Comparison of ENCODE assay signal across 2 cellular contexts in genomic region chr13:33185853-33186252, GRCh38.
TF ChIP-seq lines count a peak whose summit lies in the region.

No MANE protein-coding gene starts in this region.

TF ChIP-seq in SK-N-SH treated with all-trans-retinoic acid at 6 μM for 48 hours, 23 proteins besides CTCF, POLR2A, EP300 and RAD21 (continued from another document):
- TF ChIP-seq CREB5 (CRISPR knock-in tag; IDR thresholded peaks at IDR 0.05; ENCODE audit: low read depth) = no peak
- no peak for TF ChIP-seq PATZ1 (CRISPR knock-in tag; IDR thresholded peaks at IDR 0.05; ENCODE audit: borderline replicate concordance)
- no peak for TF ChIP-seq TSHZ2 (CRISPR knock-in tag; IDR thresholded peaks at IDR 0.05)
- no peak for TF ChIP-seq BACH2 (CRISPR knock-in tag; IDR thresholded peaks at IDR 0.05; ENCODE audit: borderline replicate concordance)
- TF ChIP-seq ZNF565 (CRISPR knock-in tag; conservative IDR thresholded peaks at IDR 0.05; ENCODE audit: low read depth) = no peak
- TF ChIP-seq ZFP30 (CRISPR knock-in tag; IDR thresholded peaks at IDR 0.05) = no peak
TF ChIP-seq in SK-N-SH treated with all-trans-retinoic acid at 6 μM for 48 hours: peak in this region for 0.

TF ChIP-seq in HepG2, 621 proteins besides CTCF, POLR2A, EP300 and RAD21 (continued from another document):
- no peak for TF ChIP-seq ZNF543 (CRISPR knock-in tag; IDR thresholded peaks at IDR 0.05)
- no peak for TF ChIP-seq GATAD2A (CRISPR knock-in tag; IDR thresholded peaks at IDR 0.05)
- TF ChIP-seq ZNF232 (CRISPR knock-in tag; IDR thresholded peaks at IDR 0.05; ENCODE audit: borderline replicate concordance) = no peak
- TF ChIP-seq ZBTB7B (CRISPR knock-in tag; IDR thresholded peaks at IDR 0.05) = no peak
- no peak for TF ChIP-seq TBP (CRISPR knock-in tag; IDR thresholded peaks at IDR 0.05)
- TF ChIP-seq ZMYM4 (CRISPR knock-in tag; IDR thresholded peaks at IDR 0.05) = no peak
- no peak for TF ChIP-seq CENPBD1 (CRISPR knock-in tag; IDR thresholded peaks at IDR 0.05; ENCODE audit: borderline replicate concordance, low read depth)
- TF ChIP-seq ZXDC (CRISPR knock-in tag; IDR thresholded peaks at IDR 0.05) = no peak
- no peak for TF ChIP-seq SRSF1 (optimal IDR thresholded peaks at IDR 0.05; ENCODE audit: low read depth, low read length)
- no peak for TF ChIP-seq BCL6 (CRISPR knock-in tag; IDR thresholded peaks at IDR 0.05)
- TF ChIP-seq SUZ12 (IDR thresholded peaks at IDR 0.05; ENCODE audit: low read depth, low read length) = no peak
- TF ChIP-seq ZBED4 (CRISPR knock-in tag; IDR thresholded peaks at IDR 0.05; ENCODE audit: borderline replicate concordance) = no peak
- no peak for TF ChIP-seq PITX1 (CRISPR knock-in tag; IDR thresholded peaks at IDR 0.05)
- no peak for TF ChIP-seq RFX5 (IDR thresholded peaks at IDR 0.05; ENCODE audit: low read depth, low read length)
- TF ChIP-seq TEAD2 (CRISPR knock-in tag; IDR thresholded peaks at IDR 0.05) = no peak
- TF ChIP-seq NFE2L2 (IDR thresholded peaks at IDR 0.05; ENCODE audit: low read length) = no peak
- TF ChIP-seq GATA4 (IDR thresholded peaks at IDR 0.05; ENCODE audit: borderline replicate concordance, low read depth) = no peak
